In the genomic region with DNA sequence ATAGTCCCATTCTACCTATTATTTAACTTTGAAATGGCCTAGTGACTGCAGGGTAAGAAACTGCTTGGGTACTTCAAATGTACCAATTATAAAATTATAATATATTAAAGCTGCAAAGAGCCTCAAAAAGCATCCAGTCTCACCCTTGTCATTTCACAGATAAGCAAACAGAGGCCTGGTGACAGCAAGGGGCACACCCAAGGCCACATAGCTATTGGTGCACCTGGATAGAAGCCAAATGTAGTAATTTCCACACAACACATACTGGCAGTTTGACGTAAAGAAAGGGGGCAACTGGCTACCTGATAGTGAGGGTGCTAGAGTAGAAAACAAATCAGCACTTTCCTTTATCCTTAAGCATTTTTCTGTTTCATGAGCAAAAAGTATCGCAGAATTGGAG, we compare ENCODE assay signal across 20 cellular contexts.
"Had no signal": no experiment of that assay in that cellular context is flagged by ENCODE, and none has a peak within 500 bp of the region (broad histone marks: within the 10 kb centered on the region; RNA-seq: fewer than 3 reads in every experiment).

No MANE protein-coding gene starts in this region.

- DNase-seq: dermis blood vessel endothelial cell; foreskin keratinocyte; immature natural killer cell; left ventricle myocardium superior; mesendoderm; naive thymus-derived CD8-positive, alpha-beta T cell; psoas muscle; retina; spleen; stimulated activated CD4-positive, alpha-beta T cell treated with anti-CD3 and anti-CD28 coated beads, Interleukin-15, amount 100 ng/mL, for 24 hours; stimulated activated CD4-positive, alpha-beta T cell treated with anti-CD3 and anti-CD28 coated beads, Interleukin-1b, Interleukin-23, amount 100 ng/mL, for 48 hours; stimulated activated CD4-positive, alpha-beta T cell treated with anti-CD3 and anti-CD28 coated beads, Interleukin-4, amount 100 ng/mL, for 24 hours; tibial artery; upper lobe of left lung; uterus had no signal

- H3K9me3 ChIP-seq: neutrophil, psoas muscle, spleen, tibial artery, upper lobe of left lung, uterus had no signal

- H3K36me3 ChIP-seq: neutrophil, uterus had no signal

- H3K4me3 ChIP-seq: lung, psoas muscle, spleen, tibial artery, upper lobe of left lung, uterus had no signal

- ATAC-seq: foreskin keratinocyte; left ventricle myocardium superior; naive thymus-derived CD8-positive, alpha-beta T cell; psoas muscle; sciatic nerve; stimulated activated memory B cell treated with anti-CD40 and anti-IgM and Interleukin-4, amounts not matched to agents 10 μg/mL and 1 μg/mL and 100 μg/mL, for 72 hours had no signal

- H3K4me1 ChIP-seq: psoas muscle, tibial artery, upper lobe of left lung, uterus had no signal

- H3K27me3 ChIP-seq: foreskin keratinocyte, neutrophil, spleen, tibial artery, upper lobe of left lung, uterus had no signal

- H3K27ac ChIP-seq: foreskin keratinocyte, neutrophil, psoas muscle, spleen, tibial artery, upper lobe of left lung, uterus had no signal

- FAIRE-seq: keratinocyte had no signal
